In the genomic region with DNA sequence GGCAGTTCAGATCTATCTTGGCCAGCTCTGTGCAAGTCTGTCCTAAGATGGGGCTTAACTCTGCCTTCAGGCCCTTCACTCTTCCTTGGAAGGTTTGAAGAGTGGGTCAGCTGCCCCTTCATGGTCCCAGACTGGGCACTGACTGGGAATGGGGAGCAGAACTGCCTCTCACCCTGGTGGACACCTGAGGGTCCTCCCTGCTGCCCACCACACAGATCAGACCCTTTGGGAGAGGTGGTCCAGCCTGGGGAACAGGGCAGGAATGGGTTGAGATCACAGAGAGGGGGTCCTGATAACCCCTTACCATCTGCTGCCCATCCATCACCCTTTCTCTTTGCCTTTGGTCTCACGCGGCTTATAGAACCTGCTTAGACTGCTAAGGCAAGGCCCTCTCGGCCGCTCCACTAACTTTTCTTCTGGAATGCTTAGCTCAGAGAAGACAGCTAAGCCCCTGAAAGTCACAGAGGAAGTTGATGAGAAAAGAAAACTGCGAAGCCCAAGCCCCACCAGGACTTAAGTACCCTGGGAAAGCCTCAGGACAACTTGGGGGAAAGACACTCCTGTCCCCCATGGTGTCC, we compare ENCODE assay signal across 1 cellular context.
TF ChIP-seq lines count a peak whose summit lies in the region.

No MANE protein-coding gene starts in this region.

TF ChIP-seq in K562, 482 proteins besides CTCF, POLR2A, EP300 and RAD21:
- TF ChIP-seq, protein P1, sequence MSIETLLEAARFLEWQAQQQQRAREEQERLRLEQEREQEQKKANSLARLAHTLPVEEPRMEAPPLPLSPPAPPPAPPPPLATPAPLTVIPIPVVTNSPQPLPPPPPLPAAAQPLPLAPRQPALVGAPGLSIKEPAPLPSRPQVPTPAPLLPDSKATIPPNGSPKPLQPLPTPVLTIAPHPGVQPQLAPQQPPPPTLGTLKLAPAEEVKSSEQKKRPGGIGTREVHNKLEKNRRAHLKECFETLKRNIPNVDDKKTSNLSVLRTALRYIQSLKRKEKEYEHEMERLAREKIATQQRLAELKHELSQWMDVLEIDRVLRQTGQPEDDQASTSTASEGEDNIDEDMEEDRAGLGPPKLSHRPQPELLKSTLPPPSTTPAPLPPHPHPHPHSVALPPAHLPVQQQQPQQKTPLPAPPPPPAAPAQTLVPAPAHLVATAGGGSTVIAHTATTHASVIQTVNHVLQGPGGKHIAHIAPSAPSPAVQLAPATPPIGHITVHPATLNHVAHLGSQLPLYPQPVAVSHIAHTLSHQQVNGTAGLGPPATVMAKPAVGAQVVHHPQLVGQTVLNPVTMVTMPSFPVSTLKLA (conservative IDR thresholded peaks at IDR 0.05) = no peak
- TF ChIP-seq FOXK1 (CRISPR knock-in tag; IDR thresholded peaks at IDR 0.05; ENCODE audit: borderline replicate concordance) (no peak), ZNF23 (CRISPR knock-in tag; IDR thresholded peaks at IDR 0.05) (no peak), KLF13 (tag; IDR thresholded peaks at IDR 0.05; ENCODE audit: borderline replicate concordance, low read depth) (0 out of 2 replicates have a peak, but pooled peaks have one; percentile 79), ZNF134 (CRISPR knock-in tag; conservative IDR thresholded peaks at IDR 0.05) (peak; percentile 41; the same call in 1 of the 2 replicates), E2F3 (CRISPR knock-in tag; IDR thresholded peaks at IDR 0.05) (no peak), ZNF121 (CRISPR knock-in tag; conservative IDR thresholded peaks at IDR 0.05) (no peak)
- TF ChIP-seq, protein P2, sequence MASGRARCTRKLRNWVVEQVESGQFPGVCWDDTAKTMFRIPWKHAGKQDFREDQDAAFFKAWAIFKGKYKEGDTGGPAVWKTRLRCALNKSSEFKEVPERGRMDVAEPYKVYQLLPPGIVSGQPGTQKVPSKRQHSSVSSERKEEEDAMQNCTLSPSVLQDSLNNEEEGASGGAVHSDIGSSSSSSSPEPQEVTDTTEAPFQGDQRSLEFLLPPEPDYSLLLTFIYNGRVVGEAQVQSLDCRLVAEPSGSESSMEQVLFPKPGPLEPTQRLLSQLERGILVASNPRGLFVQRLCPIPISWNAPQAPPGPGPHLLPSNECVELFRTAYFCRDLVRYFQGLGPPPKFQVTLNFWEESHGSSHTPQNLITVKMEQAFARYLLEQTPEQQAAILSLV (tag; IDR thresholded peaks at IDR 0.05) = no peak
